In genomic region chr15:62828364-62828763, GRCh38 we compare ENCODE assay signal across 18 cellular contexts.
DNase-seq lines count a peak whose midpoint lies in the region; ATAC-seq, FAIRE-seq and TF ChIP-seq lines count a peak whose summit lies in the region.
"Had no signal": no experiment of that assay in that cellular context is flagged by ENCODE, and none has a peak within 500 bp of the region (broad histone marks: within the 10 kb centered on the region; RNA-seq: fewer than 3 reads in every experiment).

No MANE protein-coding gene starts in this region.

- TF ChIP-seq CTCF in bronchial epithelial cell (IDR thresholded peaks at IDR 0.05; ENCODE audit: insufficient read depth, low read length, severe bottlenecking): no peak
- no peak for TF ChIP-seq CTCF in right lobe of liver (IDR thresholded peaks at IDR 0.05)

- 43% methylated on average over 1 of the region's 1 CpG for WGBS in right lobe of liver (ENCODE audit: insufficient coverage, low coverage, low lambda C conversion rate, missing lambda C conversion rate)

- H3K4me1 ChIP-seq in right lobe of liver: peaks cover 0 to 3% (median 0%) of the 10 kb centered on the region in 4 donors
- H3K4me1 ChIP-seq in effector memory CD4-positive, alpha-beta T cell (ENCODE audit: control insufficient read depth, insufficient read depth, low read length, poor library complexity, severe bottlenecking): no peaks in the 10 kb centered on the region

- DNase-seq in Caki2 (ENCODE audit: low read depth) (peak; percentile 55), HT-29 (ENCODE audit: low spot score) (peak; percentile 9), bronchial epithelial cell (ENCODE audit: low read depth) (no peak), right lobe of liver (no peak), SW480 (ENCODE audit: low spot score) (no peak), DMS153 treated with DMSO at 0.1 percent for 48 hours (lab: John Stamatoyannopoulos, UW; ENCODE audit: unreplicated experiment) (no peak), NCI-H2081 treated with DMSO at 0.1 percent for 48 hours (lab: John Stamatoyannopoulos, UW) (no peak)
- no peak for DNase-seq in effector memory CD4-positive, alpha-beta T cell
- DNase-seq: activated effector memory CD4-positive, alpha-beta T cell treated with Interleukin-2 at 50 U/mL for 16 hours; AML-193; GOT3; naive thymus-derived CD4-positive, alpha-beta T cell; NCI-H1048; NCI-H226; SIG-M5 had no signal

- in situ Hi-C loops in Caki2 (cut with HindIII; ENCODE audit: low pct_unique_long_range_greater_than_20kb, low sequenced_read_pairs): no loop called here

- H3K27me3 ChIP-seq in bronchial epithelial cell (ENCODE audit: control insufficient read depth, insufficient read depth, low read length) (no peaks in the 10 kb centered on the region), right lobe of liver (no peaks in the 10 kb centered on the region)
- no peaks in the 10 kb centered on the region for H3K27me3 ChIP-seq in effector memory CD4-positive, alpha-beta T cell (replicated peaks; ENCODE audit: control insufficient read depth, insufficient read depth, low read length, poor library complexity, severe bottlenecking)

- H3K9me3 ChIP-seq in right lobe of liver: no peaks in the 10 kb centered on the region
- H3K9me3 ChIP-seq in effector memory CD4-positive, alpha-beta T cell (ENCODE audit: control insufficient read depth, low read length): no peaks in the 10 kb centered on the region

- FAIRE-seq in bronchial epithelial cell (lab: Jason Lieb, UNC): peak; percentile 81

- no peaks in the 10 kb centered on the region for H3K36me3 ChIP-seq in bronchial epithelial cell (ENCODE audit: control insufficient read depth, insufficient read depth, low read length)
- no peaks in the 10 kb centered on the region for H3K36me3 ChIP-seq in right lobe of liver
- H3K36me3 ChIP-seq in effector memory CD4-positive, alpha-beta T cell (ENCODE audit: control insufficient read depth, insufficient read depth, low read length): no peaks in the 10 kb centered on the region

- no peak overlapping the region for H3K27ac ChIP-seq in right lobe of liver
- H3K27ac ChIP-seq in effector memory CD4-positive, alpha-beta T cell (ENCODE audit: insufficient read depth, low read length, poor library complexity, severe bottlenecking): no peak overlapping the region
- H3K27ac ChIP-seq: KMS-11 had no signal

- ATAC-seq in right lobe of liver: peak in 3 of 4 donors; percentile 29 to 54 (median 37)
- ATAC-seq: activated CD4-positive, CD25-positive, alpha-beta regulatory T cell treated with anti-CD3 and anti-CD28 coated beads, Interleukin-2, amount 50 U/mL, for 24 hours; naive thymus-derived CD4-positive, alpha-beta T cell had no signal

- intact Hi-C loops in right lobe of liver (cut with DNase I): no loop called here

- TF ChIP-seq POLR2A in right lobe of liver (IDR thresholded peaks at IDR 0.05): no peak

- H3K4me3 ChIP-seq in bronchial epithelial cell (ENCODE audit: low read depth, low read length) (no peak overlapping the region), right lobe of liver (no peak overlapping the region)
- no peak overlapping the region for H3K4me3 ChIP-seq in effector memory CD4-positive, alpha-beta T cell (ENCODE audit: insufficient read depth, low read depth, low read length, poor library complexity, severe bottlenecking)
- H3K4me3 ChIP-seq: lung had no signal

Comparison
In these comparisons a context has a peak if more than half of its experiments do, and no peak if none do; other contexts are left out.
1. DNase-seq: peak in Caki2 (single experiment) and HT-29 (single experiment); none in bronchial epithelial cell (single experiment), right lobe of liver (0 of 3), SW480 (single experiment), effector memory CD4-positive, alpha-beta T cell (0 of 3), DMS153 treated with DMSO at 0.1 percent for 48 hours (single experiment) and NCI-H2081 treated with DMSO at 0.1 percent for 48 hours (single experiment).